16 cellular contexts compared by ENCODE assay signal in the genomic region with DNA sequence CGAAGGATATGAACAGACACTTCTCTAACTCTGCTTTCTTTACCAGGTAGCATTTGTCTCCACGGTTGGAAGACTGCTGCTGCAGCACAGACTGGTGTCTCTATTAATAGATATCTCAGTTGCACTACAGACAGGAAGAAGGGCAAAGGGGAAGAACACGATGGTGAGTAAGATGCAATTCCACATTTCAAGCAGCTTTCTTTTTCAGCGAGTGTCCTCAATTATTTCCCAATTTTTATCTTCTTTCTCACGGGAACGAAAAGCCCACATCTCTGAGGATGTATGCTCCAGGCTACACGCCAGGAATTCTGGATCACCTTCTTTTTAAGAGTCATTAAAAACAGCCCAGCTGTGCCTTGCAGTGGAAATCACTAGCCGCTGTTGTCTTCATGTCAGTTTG.
DNase-seq lines count a peak whose midpoint lies in the region; ATAC-seq and TF ChIP-seq lines count a peak whose summit lies in the region.
"Had no signal": no experiment of that assay in that cellular context is flagged by ENCODE, and none has a peak within 500 bp of the region (broad histone marks: within the 10 kb centered on the region; RNA-seq: fewer than 3 reads in every experiment).

No MANE protein-coding gene starts in this region.

- no peak for TF ChIP-seq CTCF in activated B cell treated with CpG ODN at 0.5 μM for 24 hours (IDR thresholded peaks at IDR 0.05)

- POLR2A ChIA-PET in activated B cell treated with CpG ODN at 0.5 μM for 24 hours (lab: Charles Lee), result no interaction called here

- no peak overlapping the region for H3K4me3 ChIP-seq in right cardiac atrium (ENCODE audit: low read length)
- H3K4me3 ChIP-seq: upper lobe of left lung had no signal

- intact Hi-C loops in activated B cell treated with CpG ODN at 0.5 μM for 24 hours (cut with micrococcal nuclease), result no loop called here
- intact Hi-C loops in right cardiac atrium (cut with DNase I), result no loop called here
- intact Hi-C loops in head of caudate nucleus (cut with DNase I), result no loop called here

- no peaks in the 10 kb centered on the region for H3K27me3 Mint-ChIP-seq in activated B cell treated with CpG ODN at 0.5 μM for 24 hours

- no peaks in the 10 kb centered on the region for H3K9me3 ChIP-seq in right cardiac atrium (ENCODE audit: control insufficient read depth, low read length)

- peak; percentile 29 for DNase-seq in Ammon's horn (ENCODE audit: low spot score)
- peak; percentile 15 for DNase-seq in LHCN-M2 (ENCODE audit: low read depth)
- no peak for DNase-seq in activated B cell treated with CpG ODN at 0.5 μM for 24 hours
- DNase-seq in right cardiac atrium, result no peak
- no peak for DNase-seq in stimulated activated CD4-positive, alpha-beta T cell treated with anti-CD3 and anti-CD28 coated beads, Interleukin-4, amount 100 ng/mL, for 1 hour
- no peak for DNase-seq in islet precursor cell
- no peak for DNase-seq in head of caudate nucleus
- no peak for DNase-seq in OCI-M2 (lab: John Stamatoyannopoulos, UW; ENCODE audit: unreplicated experiment)
- DNase-seq: activated CD8-positive, alpha-beta memory T cell treated with anti-CD3 and anti-CD28 coated beads, Interleukin-2, amount 50 U/mL, for 48 hours; anterior cingulate cortex; Calu3; NCI-H1105; NCI-H524; upper lobe of left lung had no signal

- peak overlapping the region; percentile 77 for H3K27ac Mint-ChIP-seq in activated B cell treated with CpG ODN at 0.5 μM for 24 hours
- H3K27ac Mint-ChIP-seq: T-helper 1 cell treated with Interleukin-12 subunit alpha and Interleukin-12 subunit beta and Interleukin-4 antibody, amounts not matched to agents 30 μg/mL and 1 μg/mL, for 36 hours had no signal

- peaks cover 17% of the 10 kb centered on the region for H3K4me1 Mint-ChIP-seq in activated B cell treated with CpG ODN at 0.5 μM for 24 hours

- ATAC-seq in activated B cell treated with CpG ODN at 0.5 μM for 24 hours (ENCODE audit: low read depth), result peak; percentile 82
- peak in 1 of 2 donors; percentile 64 for ATAC-seq in right cardiac atrium
- ATAC-seq: sciatic nerve had no signal

- H3K27ac ChIP-seq in right cardiac atrium (ENCODE audit: low read length), result peak overlapping the region; percentile 12
- H3K27ac ChIP-seq: upper lobe of left lung had no signal

- CTCF ChIA-PET in activated B cell treated with CpG ODN at 0.5 μM for 24 hours (lab: Charles Lee), result no interaction called here

- H3K4me3 Mint-ChIP-seq in activated B cell treated with CpG ODN at 0.5 μM for 24 hours, result peak overlapping the region; percentile 65
- H3K4me3 Mint-ChIP-seq: T-helper 1 cell treated with Interleukin-12 subunit alpha and Interleukin-12 subunit beta and Interleukin-4 antibody, amounts not matched to agents 30 μg/mL and 1 μg/mL, for 36 hours had no signal

- H3K27me3 ChIP-seq in right cardiac atrium (ENCODE audit: control insufficient read depth, insufficient read depth), result no peaks in the 10 kb centered on the region
- H3K27me3 ChIP-seq: upper lobe of left lung had no signal

- 27% methylated on average over 8 of the region's 8 CpGs for WGBS in right cardiac atrium

- H3K9me3 Mint-ChIP-seq in activated B cell treated with CpG ODN at 0.5 μM for 24 hours, result peaks cover 2% of the 10 kb centered on the region
- H3K9me3 Mint-ChIP-seq: T-helper 1 cell treated with Interleukin-12 subunit alpha and Interleukin-12 subunit beta and Interleukin-4 antibody, amounts not matched to agents 30 μg/mL and 1 μg/mL, for 36 hours had no signal

- no peaks in the 10 kb centered on the region for H3K4me1 ChIP-seq in right cardiac atrium (ENCODE audit: control insufficient read depth, insufficient read depth, low read length)
- H3K4me1 ChIP-seq: upper lobe of left lung had no signal

- H3K36me3 Mint-ChIP-seq in activated B cell treated with CpG ODN at 0.5 μM for 24 hours (ENCODE audit: low read depth), result no peaks in the 10 kb centered on the region

Comparison
In these comparisons a context has a peak if more than half of its experiments do, and no peak if none do; other contexts are left out.
1. DNase-seq: peak in Ammon's horn (single experiment) and LHCN-M2 (single experiment); none in activated B cell treated with CpG ODN at 0.5 μM for 24 hours (single experiment), right cardiac atrium (0 of 3), stimulated activated CD4-positive, alpha-beta T cell treated with anti-CD3 and anti-CD28 coated beads, Interleukin-4, amount 100 ng/mL, for 1 hour (single experiment), islet precursor cell (single experiment), head of caudate nucleus (0 of 42) and OCI-M2 (single experiment).